ENCODE assay signal across 19 cellular contexts in genomic region chr22:33515733-33516297, GRCh38.
DNase-seq lines count a peak whose midpoint lies in the region; ATAC-seq and TF ChIP-seq lines count a peak whose summit lies in the region.
"Had no signal": no experiment of that assay in that cellular context is flagged by ENCODE, and none has a peak within 500 bp of the region (broad histone marks: within the 10 kb centered on the region; RNA-seq: fewer than 3 reads in every experiment).

No MANE protein-coding gene starts in this region.

- H3K27me3 ChIP-seq in ovary = no peaks in the 10 kb centered on the region

- H3K36me3 ChIP-seq in ovary = no peaks in the 10 kb centered on the region

- DNase-seq in DMS153 treated with DMSO at 0.1 percent for 48 hours (lab: John Stamatoyannopoulos, UW; ENCODE audit: unreplicated experiment) (peak; percentile 67), NCI-H1105 (lab: John Stamatoyannopoulos, UW) (peak; percentile 25), SHP77 treated with DMSO at 0.1 percent for 48 hours (lab: John Stamatoyannopoulos, UW) (peak; percentile 8), ovary (peak in 3 of 5 donors; percentile 20 to 51 (median 47)), kidney tubule cell (ENCODE audit: low spot score) (no peak), Calu3 (no peak)
- DNase-seq: activated CD4-positive, alpha-beta memory T cell treated with anti-CD3 and anti-CD28 coated beads, Interleukin-2, amount 10 ng/mL, durations not matched to agents 7 days and 5 days; activated CD4-positive, CD25-positive, alpha-beta regulatory T cell; activated gamma-delta T cell; effector CD4-positive, alpha-beta T cell; erythroblast; foreskin melanocyte; NCI-H2081 treated with DMSO at 0.1 percent for 48 hours; NCI-H526 treated with DMSO at 0.1 percent for 48 hours; SW 1271 had no signal

- no TSS peak for BruUV-seq in Calu3 (replicated peaks; lab: Mats Ljungman, UMichigan)

- no peak for TF ChIP-seq POLR2A in ovary (IDR thresholded peaks at IDR 0.05)

- intact Hi-C loops in ovary (cut with DNase I) = loop anchor here in 3 of 4 donors (5.0 to 10.0 kb wide), 3 partner anchors 401 to 591 kb away; partner anchors contain the start of gene LARGE1 (in 2 of the 3)
- intact Hi-C loops in Calu3 (cut with micrococcal nuclease; ENCODE audit: unreplicated experiment) = no loop called here

- H3K4me3 ChIP-seq in ovary = no peak overlapping the region

- ATAC-seq in HG03139 (IDR thresholded peaks at IDR 0.05; ENCODE audit: unreplicated experiment) = no peak

- no peaks in the 10 kb centered on the region for H3K9me3 ChIP-seq in ovary

- peaks cover 6% of the 10 kb centered on the region for H3K36me3 Mint-ChIP-seq in Calu3 (ENCODE audit: insufficient read depth, unreplicated experiment)
- H3K36me3 Mint-ChIP-seq: brain, CD14-positive monocyte had no signal

- TF ChIP-seq CTCF in ovary (IDR thresholded peaks at IDR 0.05) = no peak
- TF ChIP-seq CTCF in Calu3 (IDR thresholded peaks at IDR 0.05; ENCODE audit: unreplicated experiment) = no peak

- H3K4me3 Mint-ChIP-seq in Calu3 (ENCODE audit: low read depth, unreplicated experiment) = no peak overlapping the region
- H3K4me3 Mint-ChIP-seq: activated CD4-positive, alpha-beta memory T cell treated with anti-CD3 and anti-CD28 coated beads, Interleukin-2, amount 10 ng/mL, durations not matched to agents 7 days and 5 days; brain; CD14-positive monocyte had no signal

- H3K9me3 Mint-ChIP-seq in Calu3 (ENCODE audit: low read depth, unreplicated experiment) = no peaks in the 10 kb centered on the region
- H3K9me3 Mint-ChIP-seq: activated CD4-positive, alpha-beta memory T cell treated with anti-CD3 and anti-CD28 coated beads, Interleukin-2, amount 10 ng/mL, durations not matched to agents 7 days and 5 days; brain; CD14-positive monocyte had no signal

- 72 to 77% (median 76%) methylated on average over 11 of the region's 11 CpGs for WGBS in ovary, 3 donors

- no peak overlapping the region for H3K27ac ChIP-seq in ovary
- H3K27ac ChIP-seq: KMS-11 had no signal

- CTCF ChIA-PET in Calu3 (lab: Charles Lee) = interaction anchor here (2.0 kb wide), 1 partner anchor 63 kb away, joined by 4 read pairs; no protein-coding TSS in a partner anchor

- H3K4me1 Mint-ChIP-seq in Calu3 (ENCODE audit: low read depth, unreplicated experiment) = peaks cover 17% of the 10 kb centered on the region
- H3K4me1 Mint-ChIP-seq: activated CD4-positive, alpha-beta memory T cell treated with anti-CD3 and anti-CD28 coated beads, Interleukin-2, amount 10 ng/mL, durations not matched to agents 7 days and 5 days; CD14-positive monocyte had no signal

- no peak for TF ChIP-seq EP300 in ovary (IDR thresholded peaks at IDR 0.05)

- no peaks in the 10 kb centered on the region for H3K4me1 ChIP-seq in ovary (ENCODE audit: insufficient read depth)

- H3K27ac Mint-ChIP-seq in Calu3 (ENCODE audit: unreplicated experiment) = no peak overlapping the region
- H3K27ac Mint-ChIP-seq: activated CD4-positive, alpha-beta memory T cell treated with anti-CD3 and anti-CD28 coated beads, Interleukin-2, amount 10 ng/mL, durations not matched to agents 7 days and 5 days had no signal

- H3K27me3 Mint-ChIP-seq in Calu3 (ENCODE audit: unreplicated experiment) = no peaks in the 10 kb centered on the region
- H3K27me3 Mint-ChIP-seq: activated CD4-positive, alpha-beta memory T cell treated with anti-CD3 and anti-CD28 coated beads, Interleukin-2, amount 10 ng/mL, durations not matched to agents 7 days and 5 days; brain had no signal

Comparison
In these comparisons a context has a peak if more than half of its experiments do, and no peak if none do; other contexts are left out.
1. DNase-seq: peak in DMS153 treated with DMSO at 0.1 percent for 48 hours (single experiment), NCI-H1105 (single experiment), SHP77 treated with DMSO at 0.1 percent for 48 hours (single experiment) and ovary (3 of 5); none in kidney tubule cell (single experiment) and Calu3 (single experiment).